Comparison of ENCODE assay signal across 9 cellular contexts in the genomic region with DNA sequence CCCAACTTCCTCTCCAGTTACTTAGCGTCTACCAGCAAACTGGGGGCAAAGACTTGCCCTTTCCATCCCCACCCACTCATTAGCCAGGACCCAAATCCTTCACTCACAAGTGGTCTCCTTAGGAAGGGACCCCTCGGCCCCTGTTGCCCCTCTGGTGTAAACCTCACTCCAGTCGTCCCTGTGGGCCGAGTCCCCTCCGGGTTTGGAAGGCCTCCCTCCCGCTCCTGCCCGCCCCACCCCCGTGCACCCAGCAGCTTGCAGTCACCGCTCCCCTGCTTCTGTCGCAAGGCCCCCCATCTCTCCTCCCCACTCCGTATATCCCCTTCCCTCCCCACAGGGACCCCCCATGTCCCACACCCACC. TPM values are rescaled to one million over a fixed set of nuclear protein-coding genes. Genes with fewer than 3 reads are reported as not detected.
DNase-seq lines count a peak whose midpoint lies in the region; ATAC-seq and TF ChIP-seq lines count a peak whose summit lies in the region.
"Had no signal": no experiment of that assay in that cellular context is flagged by ENCODE, and none has a peak within 500 bp of the region (broad histone marks: within the 10 kb centered on the region; RNA-seq: fewer than 3 reads in every experiment).

No MANE protein-coding gene starts in this region.

- H3K27ac Mint-ChIP-seq in memory B cell (peak overlapping the region; percentile 99), type B pancreatic cell (peak overlapping the region; percentile 56)

- H3K4me3 ChIP-seq in heart left ventricle: peak overlapping the region; percentile 66 to 98 (median 89)
- H3K4me3 ChIP-seq in astrocyte of the spinal cord (ENCODE audit: low read depth, low read length): peak overlapping the region; percentile 84

- H3K27me3 ChIP-seq in heart left ventricle: no peaks in the 10 kb centered on the region

- H3K27ac ChIP-seq in heart left ventricle: peak overlapping the region in 8 of 12 donors; percentile 49 to 90 (median 75)

- H3K9me3 Mint-ChIP-seq in memory B cell: no peaks in the 10 kb centered on the region
- no peaks in the 10 kb centered on the region for H3K9me3 Mint-ChIP-seq in type B pancreatic cell

- ATAC-seq in heart left ventricle (no peak), Right ventricle myocardium superior (ENCODE audit: poor library complexity) (no peak), memory B cell (ENCODE audit: low read depth) (no peak)

- H3K27me3 Mint-ChIP-seq in memory B cell: no peaks in the 10 kb centered on the region
- H3K27me3 Mint-ChIP-seq in type B pancreatic cell: peaks cover 32% of the 10 kb centered on the region

- peaks cover 2% of the 10 kb centered on the region for H3K36me3 Mint-ChIP-seq in memory B cell
- H3K36me3 Mint-ChIP-seq in type B pancreatic cell: no peaks in the 10 kb centered on the region

- H3K36me3 ChIP-seq in heart left ventricle: peaks cover 0 to 22% (median 0%) of the 10 kb centered on the region in 9 donors

- intact Hi-C loops in heart left ventricle (cut with DNase I): loop anchor here in 7 of 10 donors (5.0 to 10.0 kb wide), 4 partner anchors 69 to 276 kb away; no protein-coding TSS in a partner anchor
- intact Hi-C loops in Right ventricle myocardium superior (cut with DNase I): loop anchor here (5.0 kb wide), 1 partner anchor 84 kb away; no protein-coding TSS in a partner anchor

- DNase-seq in heart left ventricle: no peak
- DNase-seq in Right ventricle myocardium superior: no peak
- DNase-seq in astrocyte of the spinal cord (ENCODE audit: low read depth, low spot score): no peak
- DNase-seq in memory B cell (ENCODE audit: low spot score in 2 of 2): no peak
- DNase-seq in type B pancreatic cell (ENCODE audit: extremely low spot score, unreplicated experiment): no peak
- DNase-seq in OCI-M1 (lab: John Stamatoyannopoulos, UW): no peak
- no peak for DNase-seq in DMS79 (lab: John Stamatoyannopoulos, UW)
- no peak for DNase-seq in NCI-H510A treated with DMSO at 0.1 percent for 48 hours (lab: John Stamatoyannopoulos, UW)
- DNase-seq: SIG-M5 had no signal

- peak overlapping the region; percentile 99 for H3K4me3 Mint-ChIP-seq in memory B cell
- peak overlapping the region; percentile 89 for H3K4me3 Mint-ChIP-seq in type B pancreatic cell

- no peak for TF ChIP-seq POLR2A in heart left ventricle (IDR thresholded peaks at IDR 0.05)

- H3K4me1 ChIP-seq in heart left ventricle: peaks cover 0 to 74% (median 41%) of the 10 kb centered on the region in 12 donors

- H3K9me3 ChIP-seq in heart left ventricle: no peaks in the 10 kb centered on the region

- H3K4me1 Mint-ChIP-seq in memory B cell (peaks cover 33% of the 10 kb centered on the region), type B pancreatic cell (ENCODE audit: unreplicated experiment) (peaks cover 26% of the 10 kb centered on the region)

- 60 to 68% (median 62%) methylated on average over 11 of the region's 11 CpGs for WGBS in heart left ventricle, 4 donors

- in situ Hi-C loops in astrocyte of the spinal cord (cut with HindIII; ENCODE audit: low sequenced_read_pairs): loop anchor here (10.0 kb wide), 1 partner anchor 86 kb away; no protein-coding TSS in a partner anchor

- no peak for TF ChIP-seq CTCF in heart left ventricle (IDR thresholded peaks at IDR 0.05)
- no peak for TF ChIP-seq CTCF in astrocyte of the spinal cord (IDR thresholded peaks at IDR 0.05; ENCODE audit: low read depth, low read length)
- no peak for TF ChIP-seq CTCF in type B pancreatic cell (conservative IDR thresholded peaks at IDR 0.05)

RNA-seq across cellular contexts. Expression of gene EFHD2, which starts 1.2 kb away (rescaled TPM):
- total RNA-seq in heart left ventricle (10 to 100 TPM; 11.2 to 52.2 (median 15.8) TPM), Right ventricle myocardium superior (11.6 TPM), type B pancreatic cell (ENCODE audit: low replicate concordance) (19.5 TPM in 2 replicates)
- 10 to 100 TPM; 13.9 to 20.3 TPM for polyA plus RNA-seq in heart left ventricle

RNA-seq across cellular contexts. Expression of gene CTRC, which starts 27.4 kb away (rescaled TPM):
- total RNA-seq in heart left ventricle: 1 to 10 TPM in 3 of 9 donors, under 1 TPM in 1, not detected in 5; 0.96 to 1.8 (median 1.5) TPM
- not detected for polyA plus RNA-seq in heart left ventricle
- not detected for total RNA-seq in Right ventricle myocardium superior
- not detected in 2 replicates for total RNA-seq in type B pancreatic cell (ENCODE audit: low replicate concordance)

RNA-seq across cellular contexts. Expression of gene CELA2A, which starts 45.7 kb away (rescaled TPM):
- total RNA-seq in heart left ventricle (1 to 10 TPM in 1 of 9 donors, under 1 TPM in 4, not detected in 4; 0.76 to 1.0 (median 0.84) TPM), Right ventricle myocardium superior (not detected), type B pancreatic cell (ENCODE audit: low replicate concordance) (0.67 and 3.5 TPM in 2 replicates)
- polyA plus RNA-seq in heart left ventricle: not detected
